14 cellular contexts compared by ENCODE assay signal in the genomic region with DNA sequence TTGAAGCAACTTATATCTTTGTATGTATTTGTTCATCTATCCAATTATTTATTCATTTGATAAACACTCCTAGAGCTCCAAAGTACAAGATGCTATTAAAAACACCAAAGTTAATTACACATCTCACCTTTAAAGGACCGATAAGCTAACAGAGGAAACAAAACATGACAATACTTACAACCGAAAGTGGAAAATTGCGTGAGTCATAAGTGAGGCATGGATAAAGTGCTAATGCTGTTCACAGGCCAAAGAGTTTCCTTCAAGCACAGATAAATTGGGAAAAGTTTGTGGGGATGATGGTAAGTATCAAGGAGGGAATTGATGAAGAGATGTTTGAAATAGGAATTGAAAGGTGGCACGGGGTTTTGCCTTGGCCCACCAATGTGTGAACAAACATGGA.
A peak's percentile ranks its signal among the peaks of the same experiment; 100 is the strongest.
DNase-seq lines count a peak whose midpoint lies in the region; ATAC-seq, FAIRE-seq and TF ChIP-seq lines count a peak whose summit lies in the region.
"Had no signal": no experiment of that assay in that cellular context is flagged by ENCODE, and none has a peak within 500 bp of the region (broad histone marks: within the 10 kb centered on the region; RNA-seq: fewer than 3 reads in every experiment).

No MANE protein-coding gene starts in this region.

- TF ChIP-seq POLR2A in GM12891 (IDR thresholded peaks at IDR 0.05; ENCODE audit: low read depth, low read length) = no peak

- H3K27ac Mint-ChIP-seq in GM23338 = no peak overlapping the region
- H3K27ac Mint-ChIP-seq: activated naive CD8-positive, alpha-beta T cell; activated T-cell treated with anti-CD3 and anti-CD28 coated beads, Interleukin-2, amount 50 U/mL, for 24 hours; stimulated activated naive B cell treated with anti-CD40 and anti-IgM and Interleukin-4, amounts not matched to agents 10 μg/mL and 1 μg/mL and 100 μg/mL, for 72 hours had no signal

- no peak overlapping the region for H4K8ac ChIP-seq in mesenchymal stem cell (ENCODE audit: low read length)

- CTCF ChIA-PET in HEK293T (lab: Yijun Ruan, JAX) = no interaction called here

- no peak overlapping the region for H2BK12ac ChIP-seq in mesenchymal stem cell (ENCODE audit: low read length in 2 of 2)

- ATAC-seq in GM23338 = no peak
- ATAC-seq: stimulated activated naive B cell treated with anti-CD40 and anti-IgM and Interleukin-4, amounts not matched to agents 10 μg/mL and 1 μg/mL and 100 μg/mL, for 72 hours had no signal

- H3K23ac ChIP-seq in mesenchymal stem cell (ENCODE audit: low read length in 2 of 2) = no peak overlapping the region

- H3K9me3 Mint-ChIP-seq in GM23338 = no peaks in the 10 kb centered on the region
- H3K9me3 Mint-ChIP-seq: stimulated activated naive B cell treated with anti-CD40 and anti-IgM and Interleukin-4, amounts not matched to agents 10 μg/mL and 1 μg/mL and 100 μg/mL, for 72 hours had no signal

- H3K14ac ChIP-seq in mesenchymal stem cell (ENCODE audit: low read length in 2 of 2) = no peak overlapping the region

- H3K27me3 Mint-ChIP-seq in GM23338 (ENCODE audit: insufficient read depth, low read depth, poor library complexity) = no peaks in the 10 kb centered on the region
- H3K27me3 Mint-ChIP-seq: activated naive CD8-positive, alpha-beta T cell; activated T-cell treated with anti-CD3 and anti-CD28 coated beads, Interleukin-2, amount 50 U/mL, for 24 hours; stimulated activated naive B cell treated with anti-CD40 and anti-IgM and Interleukin-4, amounts not matched to agents 10 μg/mL and 1 μg/mL and 100 μg/mL, for 72 hours had no signal

- TF ChIP-seq CTCF in epithelial cell of esophagus (IDR thresholded peaks at IDR 0.05; ENCODE audit: insufficient read depth, low read depth, low read length, missing control alignments) (no peak), GM23338 (conservative IDR thresholded peaks at IDR 0.05; ENCODE audit: low read depth in 2 of 2) (no peak)

- H3K79me2 ChIP-seq in GM23338 (replicated peaks; ENCODE audit: insufficient read depth) = no peaks in the 10 kb centered on the region

- H3K4me3 Mint-ChIP-seq in GM23338 = no peak overlapping the region
- H3K4me3 Mint-ChIP-seq: activated naive CD8-positive, alpha-beta T cell; activated T-cell treated with anti-CD3 and anti-CD28 coated beads, Interleukin-2, amount 50 U/mL, for 24 hours; stimulated activated naive B cell treated with anti-CD40 and anti-IgM and Interleukin-4, amounts not matched to agents 10 μg/mL and 1 μg/mL and 100 μg/mL, for 72 hours had no signal

- H2BK5ac ChIP-seq in mesenchymal stem cell (ENCODE audit: low read depth, low read length, poor library complexity, severe bottlenecking) = no peak overlapping the region

- no peaks in the 10 kb centered on the region for H3K9me3 ChIP-seq in mesenchymal stem cell (ENCODE audit: control insufficient read depth, low read length)
- H3K9me3 ChIP-seq: spleen had no signal

- H2AFZ ChIP-seq in mesenchymal stem cell (ENCODE audit: low read depth, low read length) (no peak overlapping the region), GM23338 (no peak overlapping the region)

- peaks cover 5% of the 10 kb centered on the region; the same call in 1 of the 2 replicates for H3K9me2 ChIP-seq in GM23338 (ENCODE audit: insufficient read depth)

- H3K27me3 ChIP-seq in mesenchymal stem cell (ENCODE audit: control insufficient read depth in 1 of 2, insufficient read depth in 1 of 2, low read length in 2 of 2) = no peaks in the 10 kb centered on the region
- H3K27me3 ChIP-seq in GM23338 (ENCODE audit: insufficient read depth) = no peaks in the 10 kb centered on the region
- H3K27me3 ChIP-seq: spleen had no signal

- H3K4me1 ChIP-seq in mesenchymal stem cell (ENCODE audit: control insufficient read depth, insufficient read depth, low read depth, low read length) (no peaks in the 10 kb centered on the region), GM23338 (ENCODE audit: insufficient read depth) (no peaks in the 10 kb centered on the region)
- H3K4me1 ChIP-seq: spleen had no signal

- no peak overlapping the region for H4K91ac ChIP-seq in mesenchymal stem cell (ENCODE audit: low read length)

- no peak overlapping the region for H2BK15ac ChIP-seq in mesenchymal stem cell (ENCODE audit: low read depth, poor library complexity, severe bottlenecking)

- H4K20me1 ChIP-seq in GM23338 (replicated peaks; ENCODE audit: insufficient read depth) = no peaks in the 10 kb centered on the region

- no peaks in the 10 kb centered on the region for H3K36me3 Mint-ChIP-seq in GM23338 (ENCODE audit: low read depth)
- H3K36me3 Mint-ChIP-seq: activated naive CD8-positive, alpha-beta T cell; stimulated activated naive B cell treated with anti-CD40 and anti-IgM and Interleukin-4, amounts not matched to agents 10 μg/mL and 1 μg/mL and 100 μg/mL, for 72 hours had no signal

- no peaks in the 10 kb centered on the region for H3K36me3 ChIP-seq in mesenchymal stem cell (ENCODE audit: control insufficient read depth in 1 of 2, insufficient read depth in 2 of 2, low read depth in 1 of 2, low read length in 2 of 2)
- no peaks in the 10 kb centered on the region; the same call in 1 of the 2 replicates for H3K36me3 ChIP-seq in GM23338 (ENCODE audit: insufficient read depth)
- H3K36me3 ChIP-seq: spleen had no signal

- no peak overlapping the region for H2BK120ac ChIP-seq in mesenchymal stem cell (ENCODE audit: low read depth, low read length)

- H3K4me3 ChIP-seq in epithelial cell of esophagus (ENCODE audit: low read length) = no peak overlapping the region
- H3K4me3 ChIP-seq in mesenchymal stem cell (ENCODE audit: insufficient read depth in 1 of 2, low read depth in 1 of 2, low read length in 2 of 2) = peak overlapping the region in 1 of 2 experiments; percentile 4
- no peak overlapping the region for H3K4me3 ChIP-seq in GM23338
- H3K4me3 ChIP-seq: spleen had no signal

- no peak overlapping the region for H2AK5ac ChIP-seq in mesenchymal stem cell (ENCODE audit: low read length, severe bottlenecking)

- POLR2A ChIA-PET in HEK293T (lab: Yijun Ruan, JAX) = no interaction called here

- no peak overlapping the region for H3K4ac ChIP-seq in mesenchymal stem cell (ENCODE audit: low read depth in 1 of 2, low read length in 2 of 2)

- no peaks in the 10 kb centered on the region for H3F3A ChIP-seq in GM23338 (replicated peaks; ENCODE audit: low read depth)

- 69% methylated on average over 4 of the region's 4 CpGs for WGBS in mesenchymal stem cell

- H3K79me1 ChIP-seq in mesenchymal stem cell (replicated peaks; ENCODE audit: low read length, poor library complexity, severe bottlenecking) = no peaks in the 10 kb centered on the region

- no peaks in the 10 kb centered on the region for H3K4me1 Mint-ChIP-seq in GM23338
- H3K4me1 Mint-ChIP-seq: stimulated activated naive B cell treated with anti-CD40 and anti-IgM and Interleukin-4, amounts not matched to agents 10 μg/mL and 1 μg/mL and 100 μg/mL, for 72 hours had no signal

- no peak overlapping the region for H3K18ac ChIP-seq in mesenchymal stem cell (ENCODE audit: low read depth in 1 of 2, low read length in 2 of 2)

- no peak overlapping the region for H3K9ac ChIP-seq in mesenchymal stem cell (ENCODE audit: low read length)

- DNase-seq in AG08395 (ENCODE audit: low spot score) = peak; percentile 33
- peak; percentile 41 for DNase-seq in NCI-H226
- peak; percentile 46 for DNase-seq in epithelial cell of esophagus (ENCODE audit: low read depth)
- DNase-seq in mesenchymal stem cell = peak; percentile 49
- no peak for DNase-seq in GM12891 (ENCODE audit: insufficient read length, low spot score)
- no peak for DNase-seq in GM23338 (ENCODE audit: low spot score)
- no peak for DNase-seq in DMS53 (lab: John Stamatoyannopoulos, UW)
- DNase-seq in HEK293T (ENCODE audit: extremely low spot score) = no peak
- DNase-seq: activated T-cell treated with anti-CD3 and anti-CD28 coated beads, Interleukin-2, amount 50 U/mL, for 24 hours; NCI-H1930; NCI-H510A treated with DMSO at 0.1 percent for 48 hours; spleen; stimulated activated naive B cell treated with anti-CD40 and anti-IgM and Interleukin-4, amounts not matched to agents 10 μg/mL and 1 μg/mL and 100 μg/mL, for 72 hours had no signal

- no peak for FAIRE-seq in GM12891 (lab: Jason Lieb, UNC)

- H3K27ac ChIP-seq in mesenchymal stem cell (ENCODE audit: low read length, poor library complexity, severe bottlenecking) = no peak overlapping the region
- no peak overlapping the region for H3K27ac ChIP-seq in GM23338 (ENCODE audit: low read depth)
- H3K27ac ChIP-seq: spleen had no signal

- no peak overlapping the region for H3K4me2 ChIP-seq in mesenchymal stem cell (ENCODE audit: low read length, poor library complexity, severe bottlenecking)
- no peak overlapping the region for H3K4me2 ChIP-seq in GM23338

TF ChIP-seq in GM12891, 5 proteins besides CTCF, POLR2A, EP300 and RAD21:
- TF ChIP-seq SPI1 (IDR thresholded peaks at IDR 0.05; ENCODE audit: low read depth, low read length) (no peak), TAF1 (IDR thresholded peaks at IDR 0.05; ENCODE audit: low read depth, low read length) (no peak), POLR2AphosphoS5 (IDR thresholded peaks at IDR 0.05; ENCODE audit: low read depth, low read length) (no peak), PAX5 (IDR thresholded peaks at IDR 0.05; ENCODE audit: insufficient read depth, low read length, severe bottlenecking) (no peak), POU2F2 (IDR thresholded peaks at IDR 0.05; ENCODE audit: low read depth, low read length) (no peak)

TF ChIP-seq in GM23338, 12 proteins besides CTCF, POLR2A, EP300 and RAD21:
- TF ChIP-seq NANOG (IDR thresholded peaks at IDR 0.05; ENCODE audit: borderline replicate concordance) = no peak

TF ChIP-seq in HEK293T, 16 proteins besides CTCF, POLR2A, EP300 and RAD21:
- TF ChIP-seq TARDBP (IDR thresholded peaks at IDR 0.05) = no peak
- TF ChIP-seq FOXK2 (IDR thresholded peaks at IDR 0.05) = no peak
- TF ChIP-seq L3MBTL2 (conservative IDR thresholded peaks at IDR 0.05) = no peak
- no peak for TF ChIP-seq FOXA1 (IDR thresholded peaks at IDR 0.05)
- no peak for TF ChIP-seq SP1 (IDR thresholded peaks at IDR 0.05)
- TF ChIP-seq FOXM1 (IDR thresholded peaks at IDR 0.05; ENCODE audit: borderline replicate concordance) = no peak
- TF ChIP-seq ELF4 (IDR thresholded peaks at IDR 0.05) = no peak
TF ChIP-seq in HEK293T: peak in this region for 0.

Comparison
In these comparisons a context has a peak if more than half of its experiments do, and no peak if none do; other contexts are left out.
1. DNase-seq: peak in AG08395 (single experiment), NCI-H226 (single experiment), epithelial cell of esophagus (single experiment) and mesenchymal stem cell (single experiment); none in GM12891 (single experiment), GM23338 (single experiment), DMS53 (single experiment) and HEK293T (single experiment).